In the genomic region with DNA sequence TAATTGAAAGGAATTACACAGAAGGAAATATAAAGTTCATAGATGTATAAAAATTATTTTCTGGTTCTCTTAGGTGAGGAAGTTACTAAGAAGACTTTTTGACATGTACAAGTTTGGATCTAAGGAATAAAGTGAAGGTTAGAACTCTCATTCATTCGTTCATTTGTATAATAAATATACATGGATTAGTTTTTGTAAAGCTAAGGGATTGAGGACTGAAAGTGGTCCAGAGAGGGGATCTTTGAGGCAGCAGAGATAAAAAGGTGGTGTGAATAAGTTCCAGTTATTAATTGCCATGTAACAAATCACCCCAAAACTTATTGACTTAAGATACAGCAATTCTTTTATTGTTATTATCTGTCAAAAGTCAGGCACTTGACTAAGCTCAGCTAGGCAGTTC, we compare ENCODE assay signal across 36 cellular contexts.
"Had no signal": no experiment of that assay in that cellular context is flagged by ENCODE, and none has a peak within 500 bp of the region (broad histone marks: within the 10 kb centered on the region; RNA-seq: fewer than 3 reads in every experiment).

No MANE protein-coding gene starts in this region.

- DNase-seq: MG63, MM.1S, MV-4-11, NCI-H1048, NCI-H1092, NCI-H1092 treated with DMSO at 0.1 percent for 48 hours, NCI-H1105, NCI-H1105 treated with DMSO at 0.1 percent for 48 hours, NCI-H1417, NCI-H1417 treated with DMSO at 0.1 percent for 48 hours, NCI-H1436, NCI-H1436 treated with DMSO at 0.1 percent for 48 hours, NCI-H146, NCI-H1694, NCI-H1694 treated with DMSO at 0.1 percent for 48 hours, NCI-H187, NCI-H187 treated with DMSO at 0.1 percent for 48 hours, NCI-H1930, NCI-H2029, NCI-H2029 treated with DMSO at 0.1 percent for 48 hours, NCI-H2081, NCI-H2081 treated with DMSO at 0.1 percent for 48 hours, NCI-H2107, NCI-H2171, NCI-H2171 treated with DMSO at 0.1 percent for 48 hours, NCI-H2227 treated with DMSO at 0.1 percent for 48 hours, NCI-H226, NCI-H345, NCI-H446, NCI-H446 treated with DMSO at 0.1 percent for 48 hours, NCI-H510A, NCI-H510A treated with DMSO at 0.1 percent for 48 hours, NCI-H524, NCI-H524 treated with DMSO at 0.1 percent for 48 hours, NCI-H526, NCI-H526 treated with DMSO at 0.1 percent for 48 hours had no signal

- H3K9me3 ChIP-seq: MG63 had no signal

- H3K4me3 ChIP-seq: MG63 had no signal

- H3K36me3 ChIP-seq: MG63 had no signal

- H3K27me3 ChIP-seq: MG63 had no signal
